21 cellular contexts compared by ENCODE assay signal in genomic region chr5:497871-498509, GRCh38.
"Had no signal": no experiment of that assay in that cellular context is flagged by ENCODE, and none has a peak within 500 bp of the region (broad histone marks: within the 10 kb centered on the region; RNA-seq: fewer than 3 reads in every experiment).

No MANE protein-coding gene starts in this region.

- H3K9me3 Mint-ChIP-seq: natural killer cell; neural crest cell; stimulated activated naive CD8-positive, alpha-beta T cell treated with anti-CD3 and anti-CD28 coated beads, Interleukin-15, amount 100 ng/mL, for 72 hours had no signal

- DNase-seq: dorsolateral prefrontal cortex; effector CD4-positive, alpha-beta T cell; left ventricle myocardium superior; lower lobe of right lung; natural killer cell; nucleus accumbens; stimulated activated CD4-positive, alpha-beta T cell treated with anti-CD3 and anti-CD28 coated beads, Interleukin-12 subunit alpha, Interleukin-12 subunit beta, amount 100 ng/mL, for 4 hours; stimulated activated CD4-positive, alpha-beta T cell treated with anti-CD3 and anti-CD28 coated beads, Interleukin-1b, Interleukin-23, amount 100 ng/mL, for 48 hours; stimulated activated CD4-positive, alpha-beta T cell treated with anti-CD3 and anti-CD28 coated beads, Interleukin-4, amount 100 ng/mL, for 1 hour; stimulated activated CD8-positive, alpha-beta memory T cell treated with anti-CD3 and anti-CD28 coated beads, Interleukin-4, amount 100 ng/mL, for 48 hours; stimulated activated naive CD4-positive, alpha-beta T cell; stimulated activated naive CD8-positive, alpha-beta T cell treated with anti-CD3 and anti-CD28 coated beads, Interleukin-15, amount 100 ng/mL, for 72 hours; transverse colon; upper lobe of right lung; uterus had no signal

- H3K27ac ChIP-seq: dorsolateral prefrontal cortex, lower lobe of right lung, prostate gland, right atrium auricular region, suprapubic skin, transverse colon, upper lobe of right lung, uterus had no signal

- H3K4me2 ChIP-seq: smooth muscle cell had no signal

- ATAC-seq: left ventricle myocardium superior; lower lobe of right lung; natural killer cell; sciatic nerve; stimulated activated naive CD8-positive, alpha-beta T cell treated with anti-CD3 and anti-CD28 coated beads, Interleukin-15, amount 100 ng/mL, for 72 hours; upper lobe of right lung had no signal

- H3K27me3 ChIP-seq: right atrium auricular region had no signal

- H3K27ac Mint-ChIP-seq: natural killer cell had no signal

- H3K4me3 ChIP-seq: dorsolateral prefrontal cortex, lower lobe of right lung, prostate gland, right atrium auricular region, smooth muscle cell, suprapubic skin, transverse colon, upper lobe of right lung, uterus had no signal

- H3K4me3 Mint-ChIP-seq: natural killer cell; neural crest cell; stimulated activated naive CD8-positive, alpha-beta T cell treated with anti-CD3 and anti-CD28 coated beads, Interleukin-15, amount 100 ng/mL, for 72 hours had no signal

- H3K9me3 ChIP-seq: lower lobe of right lung, prostate gland, right atrium auricular region, suprapubic skin, transverse colon, upper lobe of right lung, uterus had no signal

- H3K36me3 Mint-ChIP-seq: natural killer cell had no signal

- H3K36me3 ChIP-seq: lower lobe of right lung, prostate gland, right atrium auricular region, suprapubic skin, transverse colon, upper lobe of right lung, uterus had no signal

- H3K4me1 ChIP-seq: prostate gland, right atrium auricular region, transverse colon, upper lobe of right lung, uterus had no signal
